In genomic region chr12:65511134-65511912, GRCh38 we compare ENCODE assay signal across 15 cellular contexts.
DNase-seq lines count a peak whose midpoint lies in the region; ATAC-seq and FAIRE-seq lines count a peak whose summit lies in the region.
"Had no signal": no experiment of that assay in that cellular context is flagged by ENCODE, and none has a peak within 500 bp of the region (broad histone marks: within the 10 kb centered on the region; RNA-seq: fewer than 3 reads in every experiment).

No MANE protein-coding gene starts in this region.

- peak; percentile 89 for ATAC-seq in left lobe of liver
- ATAC-seq in sciatic nerve, result peak; percentile 35
- no peak for ATAC-seq in HG03342 (IDR thresholded peaks at IDR 0.05; ENCODE audit: unreplicated experiment)
- ATAC-seq in HG03175 (IDR thresholded peaks at IDR 0.05; ENCODE audit: unreplicated experiment), result no peak
- ATAC-seq: stimulated activated memory B cell treated with anti-CD40 and anti-IgM and Interleukin-4, amounts not matched to agents 10 μg/mL and 1 μg/mL and 100 μg/mL, for 72 hours had no signal

- DNase-seq in NCI-H2029 treated with DMSO at 0.1 percent for 48 hours (lab: John Stamatoyannopoulos, UW) (peak; percentile 28), left lobe of liver (ENCODE audit: low spot score) (peak; percentile 84), sciatic nerve (ENCODE audit: low spot score) (no peak), frontal cortex (ENCODE audit: low spot score in 2 of 2) (no peak), immature natural killer cell (no peak)
- DNase-seq: activated T-cell treated with anti-CD3 and anti-CD28 coated beads, Interleukin-2, amount 50 U/mL, for 24 hours; NCI-H526; SIG-M5; stimulated activated CD4-positive, alpha-beta T cell treated with anti-CD3 and anti-CD28 coated beads, Interleukin-1b, Interleukin-23, amount 100 ng/mL, for 48 hours had no signal

- no peak overlapping the region for H3K4me3 ChIP-seq in ectodermal cell (ENCODE audit: insufficient read depth, low read depth, low read length)

- H3K4me1 Mint-ChIP-seq in immature natural killer cell, result no peaks in the 10 kb centered on the region
- H3K4me1 Mint-ChIP-seq: CD14-positive monocyte; stimulated activated memory B cell treated with anti-CD40 and anti-IgM and Interleukin-4, amounts not matched to agents 10 μg/mL and 1 μg/mL and 100 μg/mL, for 72 hours had no signal

- H3K27me3 ChIP-seq in ectodermal cell (ENCODE audit: control insufficient read depth, insufficient read depth, low read length, poor library complexity, severe bottlenecking), result peaks cover 53% of the 10 kb centered on the region

- no peaks in the 10 kb centered on the region for H3K9me3 ChIP-seq in ectodermal cell (ENCODE audit: control insufficient read depth, low read length)

- peak overlapping the region; percentile 53 for H3K27ac ChIP-seq in ectodermal cell (ENCODE audit: insufficient read depth, low read depth, low read length, poor library complexity, severe bottlenecking)
- H3K27ac ChIP-seq: epithelial cell of prostate had no signal

- WGBS in ectodermal cell, 2 experiments, result 84 to 86% methylated on average over 9 to 13 of the region's 13 CpGs

- H3K36me3 ChIP-seq in ectodermal cell (ENCODE audit: control insufficient read depth, insufficient read depth, low read length), result no peaks in the 10 kb centered on the region

- H3K36me3 Mint-ChIP-seq in immature natural killer cell, result no peaks in the 10 kb centered on the region
- H3K36me3 Mint-ChIP-seq: CD14-positive monocyte; stimulated activated memory B cell treated with anti-CD40 and anti-IgM and Interleukin-4, amounts not matched to agents 10 μg/mL and 1 μg/mL and 100 μg/mL, for 72 hours had no signal

- no peak overlapping the region for H3K4me3 Mint-ChIP-seq in immature natural killer cell
- H3K4me3 Mint-ChIP-seq: activated T-cell treated with anti-CD3 and anti-CD28 coated beads, Interleukin-2, amount 50 U/mL, for 24 hours; CD14-positive monocyte; stimulated activated memory B cell treated with anti-CD40 and anti-IgM and Interleukin-4, amounts not matched to agents 10 μg/mL and 1 μg/mL and 100 μg/mL, for 72 hours had no signal

- H3K9me3 Mint-ChIP-seq in immature natural killer cell, result no peaks in the 10 kb centered on the region
- H3K9me3 Mint-ChIP-seq: activated T-cell treated with anti-CD3 and anti-CD28 coated beads, Interleukin-2, amount 50 U/mL, for 24 hours; CD14-positive monocyte; stimulated activated memory B cell treated with anti-CD40 and anti-IgM and Interleukin-4, amounts not matched to agents 10 μg/mL and 1 μg/mL and 100 μg/mL, for 72 hours had no signal

- peaks cover 15% of the 10 kb centered on the region for H3K4me1 ChIP-seq in ectodermal cell (ENCODE audit: control insufficient read depth, insufficient read depth, low read length)

- intact Hi-C loops in sciatic nerve (cut with DNase I), result no loop called here

- H3K27ac Mint-ChIP-seq in immature natural killer cell, result no peak overlapping the region
- H3K27ac Mint-ChIP-seq: activated T-cell treated with anti-CD3 and anti-CD28 coated beads, Interleukin-2, amount 50 U/mL, for 24 hours; CD14-positive monocyte; stimulated activated memory B cell treated with anti-CD40 and anti-IgM and Interleukin-4, amounts not matched to agents 10 μg/mL and 1 μg/mL and 100 μg/mL, for 72 hours had no signal

- no peak for FAIRE-seq in frontal cortex (lab: Jason Lieb, UNC)

- H3K27me3 Mint-ChIP-seq in immature natural killer cell (ENCODE audit: low read depth in 3 of 3), result peaks cover 0 to 2% (median 2%) of the 10 kb centered on the region in 3 donors
- H3K27me3 Mint-ChIP-seq: activated T-cell treated with anti-CD3 and anti-CD28 coated beads, Interleukin-2, amount 50 U/mL, for 24 hours; stimulated activated memory B cell treated with anti-CD40 and anti-IgM and Interleukin-4, amounts not matched to agents 10 μg/mL and 1 μg/mL and 100 μg/mL, for 72 hours had no signal

Comparison
In these comparisons a context has a peak if more than half of its experiments do, and no peak if none do; other contexts are left out.
1. DNase-seq: peak in NCI-H2029 treated with DMSO at 0.1 percent for 48 hours (single experiment) and left lobe of liver (single experiment); none in sciatic nerve (single experiment), frontal cortex (0 of 2) and immature natural killer cell (0 of 3).
2. ATAC-seq: peak in left lobe of liver (single experiment) and sciatic nerve (single experiment); none in HG03342 (single experiment) and HG03175 (single experiment).